In genomic region chr15:35078221-35078915, GRCh38 we compare ENCODE assay signal across 8 cellular contexts. TPM values are rescaled to one million over a fixed set of nuclear protein-coding genes. Genes with fewer than 3 reads are reported as not detected.
DNase-seq lines count a peak whose midpoint lies in the region; ATAC-seq and TF ChIP-seq lines count a peak whose summit lies in the region.

No MANE protein-coding gene starts in this region.

- ATAC-seq in HG03175 (IDR thresholded peaks at IDR 0.05; ENCODE audit: unreplicated experiment): peak; percentile 61

- POLR2A ChIA-PET in OCI-LY7 (lab: Charles Lee): no interaction called here

- H3K79me2 ChIP-seq in OCI-LY7 (ENCODE audit: insufficient read depth, low read depth, low read length) (no peaks in the 10 kb centered on the region), smooth muscle cell (ENCODE audit: low read depth) (no peaks in the 10 kb centered on the region)

- no peaks in the 10 kb centered on the region for H3K4me1 ChIP-seq in OCI-LY7 (ENCODE audit: insufficient read depth, low read length, poor library complexity, severe bottlenecking)
- no peaks in the 10 kb centered on the region for H3K4me1 ChIP-seq in smooth muscle cell (ENCODE audit: low read depth)

- no peak overlapping the region for H3K9ac ChIP-seq in smooth muscle cell (ENCODE audit: low read depth)

- H3K4me3 ChIP-seq in OCI-LY7 (ENCODE audit: low read depth, low read length, poor library complexity, severe bottlenecking): no peak overlapping the region
- H3K4me3 ChIP-seq in astrocyte of the cerebellum (ENCODE audit: low read depth, low read length): no peak overlapping the region
- H3K4me3 ChIP-seq in smooth muscle cell: no peak overlapping the region

- in situ Hi-C loops in astrocyte of the cerebellum (cut with HindIII; ENCODE audit: low sequenced_read_pairs): loop anchor here (25.0 kb wide), 1 partner anchor 334 kb away; no protein-coding TSS in a partner anchor

- H3K9me2 ChIP-seq in OCI-LY7 (ENCODE audit: insufficient read depth, low read length): no peaks in the 10 kb centered on the region

- 42% methylated on average over 6 of the region's 6 CpGs for WGBS in smooth muscle cell (ENCODE audit: low lambda C conversion rate)

- CTCF ChIA-PET in OCI-LY7 (lab: Charles Lee; ENCODE audit: unreplicated experiment): interaction anchor here (1.3 kb wide), 1 partner anchor 366 kb away, joined by 4 read pairs; no protein-coding TSS in a partner anchor

- H3K36me3 ChIP-seq in OCI-LY7 (ENCODE audit: insufficient read depth, low read length) (no peaks in the 10 kb centered on the region), smooth muscle cell (ENCODE audit: low read depth) (no peaks in the 10 kb centered on the region)

- no TSS peak for BruUV-seq in OCI-LY7 (replicated peaks; lab: Mats Ljungman, UMichigan)

- TF ChIP-seq CTCF in OCI-LY7 (conservative IDR thresholded peaks at IDR 0.05; ENCODE audit: low read length) (peak; percentile 90), astrocyte of the cerebellum (IDR thresholded peaks at IDR 0.05; ENCODE audit: low read depth, low read length, missing control alignments) (peak; percentile 73), smooth muscle cell (IDR thresholded peaks at IDR 0.05; ENCODE audit: borderline replicate concordance, insufficient read depth, poor library complexity, severe bottlenecking) (peak; percentile 90)

- H3K27me3 ChIP-seq in smooth muscle cell (ENCODE audit: low read depth): no peaks in the 10 kb centered on the region

- H3K27ac ChIP-seq in OCI-LY7 (ENCODE audit: low read depth, low read length, poor library complexity, severe bottlenecking) (no peak overlapping the region), smooth muscle cell (ENCODE audit: low read depth) (no peak overlapping the region)

- intact Hi-C loops in OCI-LY7 (cut with micrococcal nuclease; ENCODE audit: unreplicated experiment): loop anchor here (1.0 kb wide), 1 partner anchor 366 kb away; no protein-coding TSS in a partner anchor

- DNase-seq in NCI-H524 (lab: John Stamatoyannopoulos, UW): peak; percentile 36 to 63
- DNase-seq in NCI-H524 treated with DMSO at 0.1 percent for 48 hours (lab: John Stamatoyannopoulos, UW): no peak
- peak; percentile 56 for DNase-seq in OCI-LY7 (ENCODE audit: low spot score)
- peak; percentile 37 for DNase-seq in astrocyte of the cerebellum (ENCODE audit: low read depth)
- DNase-seq in iPS DF 19.7 (ENCODE audit: low read depth, low spot score): peak; percentile 17
- DNase-seq in smooth muscle cell (lab: John Stamatoyannopoulos, UW; ENCODE audit: unreplicated experiment): no peak
- DNase-seq in NCI-H2107 (lab: John Stamatoyannopoulos, UW): no peak

- H3K4me2 ChIP-seq in OCI-LY7 (ENCODE audit: low read length) (no peak overlapping the region), smooth muscle cell (no peak overlapping the region)

- H2AFZ ChIP-seq in OCI-LY7 (ENCODE audit: low read length): no peak overlapping the region
- no peak overlapping the region for H2AFZ ChIP-seq in smooth muscle cell (ENCODE audit: low read depth)

- H3K9me3 ChIP-seq in OCI-LY7 (ENCODE audit: low read length): no peaks in the 10 kb centered on the region
- no peaks in the 10 kb centered on the region for H3K9me3 ChIP-seq in smooth muscle cell (replicated peaks; ENCODE audit: low read depth)

- no peaks in the 10 kb centered on the region for H3F3A ChIP-seq in smooth muscle cell (ENCODE audit: low read depth)

- H4K20me1 ChIP-seq in OCI-LY7 (ENCODE audit: insufficient read depth, low read length) (no peaks in the 10 kb centered on the region), smooth muscle cell (ENCODE audit: low read depth) (no peaks in the 10 kb centered on the region)

RNA-seq across cellular contexts. Expression of gene NANOGP8, which starts 6.7 kb away (rescaled TPM):
- not detected in 2 replicates for total RNA-seq in OCI-LY7 (2014; rRNA removed; shearing (Covaris generic))
- total RNA-seq in OCI-LY7 (2022) (not detected in 2 replicates), smooth muscle cell (not detected in 2 replicates)
- not detected in 2 replicates for polyA plus RNA-seq in smooth muscle cell

Comparison
In these comparisons a context has a peak if more than half of its experiments do, and no peak if none do; other contexts are left out.
1. DNase-seq: peak in NCI-H524 (2 of 2), OCI-LY7 (single experiment), astrocyte of the cerebellum (single experiment) and iPS DF 19.7 (single experiment); none in NCI-H524 treated with DMSO at 0.1 percent for 48 hours (single experiment), smooth muscle cell (single experiment) and NCI-H2107 (single experiment).
2. Peak in every context shown above with its lines, with median percentiles within 50 percentile points of each other: CTCF ChIP-seq.